20 cellular contexts compared by ENCODE assay signal in genomic region chr7:165661-166369, GRCh38. TPM values are rescaled to one million over a fixed set of nuclear protein-coding genes. Genes with fewer than 3 reads are reported as not detected.
DNase-seq lines count a peak whose midpoint lies in the region; ATAC-seq and TF ChIP-seq lines count a peak whose summit lies in the region.
"Had no signal": no experiment of that assay in that cellular context is flagged by ENCODE, and none has a peak within 500 bp of the region (broad histone marks: within the 10 kb centered on the region; RNA-seq: fewer than 3 reads in every experiment).

No MANE protein-coding gene starts in this region.

- no peak for TF ChIP-seq POLR2A in NB4 (IDR thresholded peaks at IDR 0.05; ENCODE audit: extremely low read depth, insufficient read length)

- no peaks in the 10 kb centered on the region for H3K36me3 Mint-ChIP-seq in activated CD4-positive, alpha-beta T cell treated with anti-CD3 and anti-CD28 coated beads for 36 hours (ENCODE audit: low read depth)
- H3K36me3 Mint-ChIP-seq: CD8-positive, alpha-beta memory T cell; stimulated activated effector memory CD8-positive, alpha-beta T cell treated with anti-CD3 and anti-CD28 coated beads, Interleukin-12 subunit alpha, Interleukin-12 subunit beta, amount 100 ng/mL, for 72 hours had no signal

- H3K27ac Mint-ChIP-seq in activated CD4-positive, alpha-beta T cell treated with anti-CD3 and anti-CD28 coated beads for 36 hours = no peak overlapping the region
- H3K27ac Mint-ChIP-seq: activated T-helper 2 cell treated with anti-CD3 and anti-CD28 coated beads, Interferon-gamma antibody, Interleukin-2, Interleukin-4, amounts not matched to agents 10 μg/mL and 5 μg/mL and 100 μg/mL, durations not matched to agents 14 hours and 24 hours and 36 hours; CD8-positive, alpha-beta memory T cell; GM23338; stimulated activated effector memory CD8-positive, alpha-beta T cell treated with anti-CD3 and anti-CD28 coated beads, Interleukin-12 subunit alpha, Interleukin-12 subunit beta, amount 100 ng/mL, for 72 hours had no signal

- H3K27me3 Mint-ChIP-seq in activated CD4-positive, alpha-beta T cell treated with anti-CD3 and anti-CD28 coated beads for 36 hours = peaks cover 18% of the 10 kb centered on the region

- H3K4me1 ChIP-seq in BLaER1 treated with 17β-estradiol and CSF1 and Interleukin-3, amounts not matched to agents 10 nM and 100 nM = peaks cover 65 to 78% (median 75%) of the 10 kb centered on the region in 10 experiments
- H3K4me1 ChIP-seq in neutrophil (ENCODE audit: control insufficient read depth in 1 of 2, insufficient read depth in 1 of 2, low read depth in 1 of 2, low read length in 1 of 2) = peaks cover 14 to 16% of the 10 kb centered on the region in 2 experiments
- H3K4me1 ChIP-seq: breast epithelium, tibial artery had no signal

- peak; percentile 52 for DNase-seq in NB4 (ENCODE audit: low read depth)
- peak; percentile 13 for DNase-seq in fibroblast of villous mesenchyme (ENCODE audit: low read depth)
- no peak for DNase-seq in caudate nucleus (lab: John Stamatoyannopoulos, UW)
- DNase-seq in activated CD4-positive, alpha-beta T cell treated with anti-CD3 and anti-CD28 coated beads for 36 hours = no peak
- DNase-seq in NCI-H2107 (lab: John Stamatoyannopoulos, UW) = no peak
- DNase-seq: activated CD4-positive, alpha-beta T cell treated with anti-CD3 and anti-CD28 coated beads for 1 hour; CD8-positive, alpha-beta memory T cell; esophagus squamous epithelium; NCI-H1048; NCI-H2081; NCI-H524; SHP77 treated with DMSO at 0.1 percent for 48 hours; tibial artery had no signal

- peak overlapping the region in 4 of 11 experiments; percentile 8 to 51 (median 30); a peak in 4 of 22 replicates for H3K9ac ChIP-seq in BLaER1 treated with 17β-estradiol and CSF1 and Interleukin-3, amounts not matched to agents 10 nM and 100 nM

- H3K9me3 ChIP-seq in BLaER1 treated with 17β-estradiol and CSF1 and Interleukin-3, amounts not matched to agents 10 nM and 100 nM (replicated peaks in 1 of 11) = no peaks in the 10 kb centered on the region; a peak in 1 of 22 replicates
- no peaks in the 10 kb centered on the region for H3K9me3 ChIP-seq in neutrophil
- H3K9me3 ChIP-seq: breast epithelium, esophagus squamous epithelium, tibial artery had no signal

- peak overlapping the region; percentile 78 to 94 (median 89) for H3K4me2 ChIP-seq in BLaER1 treated with 17β-estradiol and CSF1 and Interleukin-3, amounts not matched to agents 10 nM and 100 nM
- H3K4me2 ChIP-seq: GM23338 had no signal

- no peak for TF ChIP-seq CTCF in NB4 (IDR thresholded peaks at IDR 0.05; ENCODE audit: low read depth, low read length)
- TF ChIP-seq CTCF in fibroblast of villous mesenchyme (IDR thresholded peaks at IDR 0.05; ENCODE audit: insufficient read depth, low read depth, low read length) = no peak
- no peak for TF ChIP-seq CTCF in neutrophil (IDR thresholded peaks at IDR 0.05)

- H4K20me1 ChIP-seq in BLaER1 treated with 17β-estradiol and CSF1 and Interleukin-3, amounts not matched to agents 10 nM and 100 nM = no peaks in the 10 kb centered on the region

- POLR2A ChIA-PET in activated CD4-positive, alpha-beta T cell treated with anti-CD3 and anti-CD28 coated beads for 36 hours (lab: Charles Lee) = no interaction called here

- H3K4me3 ChIP-seq in BLaER1 treated with 17β-estradiol and CSF1 and Interleukin-3, amounts not matched to agents 10 nM and 100 nM = no peak overlapping the region
- no peak overlapping the region for H3K4me3 ChIP-seq in NB4 (ENCODE audit: low read depth, low read length)
- H3K4me3 ChIP-seq in fibroblast of villous mesenchyme (ENCODE audit: low read depth, low read length) = no peak overlapping the region
- H3K4me3 ChIP-seq in neutrophil (ENCODE audit: low read depth in 1 of 2, low read length in 1 of 2) = no peak overlapping the region
- H3K4me3 ChIP-seq: breast epithelium, esophagus squamous epithelium, GM23338, tibial artery had no signal

- peak overlapping the region in 8 of 11 experiments; percentile 48 to 71 (median 59); a peak in 13 of 22 replicates for H3K27ac ChIP-seq in BLaER1 treated with 17β-estradiol and CSF1 and Interleukin-3, amounts not matched to agents 10 nM and 100 nM
- H3K27ac ChIP-seq in neutrophil = peak overlapping the region; percentile 57
- H3K27ac ChIP-seq in caudate nucleus (ENCODE audit: low read depth, low read length) = no peak overlapping the region
- H3K27ac ChIP-seq: tibial artery had no signal

- intact Hi-C loops in activated CD4-positive, alpha-beta T cell treated with anti-CD3 and anti-CD28 coated beads for 36 hours (cut with DNase I, micrococcal nuclease) = no loop called here

- H3K4me1 Mint-ChIP-seq in activated CD4-positive, alpha-beta T cell treated with anti-CD3 and anti-CD28 coated beads for 36 hours = no peaks in the 10 kb centered on the region
- H3K4me1 Mint-ChIP-seq: CD8-positive, alpha-beta memory T cell; stimulated activated effector memory CD8-positive, alpha-beta T cell treated with anti-CD3 and anti-CD28 coated beads, Interleukin-12 subunit alpha, Interleukin-12 subunit beta, amount 100 ng/mL, for 72 hours had no signal

- H3K27me3 ChIP-seq in BLaER1 treated with 17β-estradiol and CSF1 and Interleukin-3, amounts not matched to agents 10 nM and 100 nM = peaks cover 13 to 28% (median 20%) of the 10 kb centered on the region in 11 experiments; a peak in 21 of 22 replicates
- H3K27me3 ChIP-seq in neutrophil = peaks cover 16% of the 10 kb centered on the region

- CTCF ChIA-PET in activated CD4-positive, alpha-beta T cell treated with anti-CD3 and anti-CD28 coated beads for 36 hours (lab: Charles Lee) = no interaction called here

- no peak for ATAC-seq in activated CD4-positive, alpha-beta T cell treated with anti-CD3 and anti-CD28 coated beads for 36 hours
- ATAC-seq in GM21825 (IDR thresholded peaks at IDR 0.05; ENCODE audit: unreplicated experiment) = no peak
- ATAC-seq: GM23338; stimulated activated effector memory CD8-positive, alpha-beta T cell treated with anti-CD3 and anti-CD28 coated beads, Interleukin-12 subunit alpha, Interleukin-12 subunit beta, amount 100 ng/mL, for 72 hours had no signal

- H3K36me3 ChIP-seq in BLaER1 treated with 17β-estradiol and CSF1 and Interleukin-3, amounts not matched to agents 10 nM and 100 nM = no peaks in the 10 kb centered on the region
- H3K36me3 ChIP-seq in neutrophil = no peaks in the 10 kb centered on the region
- H3K36me3 ChIP-seq: breast epithelium, esophagus squamous epithelium, tibial artery had no signal

- no peak overlapping the region for H3K4me3 Mint-ChIP-seq in activated CD4-positive, alpha-beta T cell treated with anti-CD3 and anti-CD28 coated beads for 36 hours
- H3K4me3 Mint-ChIP-seq: CD8-positive, alpha-beta memory T cell; GM23338; stimulated activated effector memory CD8-positive, alpha-beta T cell treated with anti-CD3 and anti-CD28 coated beads, Interleukin-12 subunit alpha, Interleukin-12 subunit beta, amount 100 ng/mL, for 72 hours had no signal

- no peaks in the 10 kb centered on the region for H3K9me3 Mint-ChIP-seq in activated CD4-positive, alpha-beta T cell treated with anti-CD3 and anti-CD28 coated beads for 36 hours (ENCODE audit: low read depth)
- H3K9me3 Mint-ChIP-seq: activated T-helper 2 cell treated with anti-CD3 and anti-CD28 coated beads, Interferon-gamma antibody, Interleukin-2, Interleukin-4, amounts not matched to agents 10 μg/mL and 5 μg/mL and 100 μg/mL, durations not matched to agents 14 hours and 24 hours and 36 hours; CD8-positive, alpha-beta memory T cell; GM23338; stimulated activated effector memory CD8-positive, alpha-beta T cell treated with anti-CD3 and anti-CD28 coated beads, Interleukin-12 subunit alpha, Interleukin-12 subunit beta, amount 100 ng/mL, for 72 hours had no signal

RNA-seq across cellular contexts. Expression of gene FAM20C, which starts 26.6 kb away (rescaled TPM):
- 16.8 and 33.2 TPM in 2 replicates for total RNA-seq in fibroblast of villous mesenchyme
- total RNA-seq in activated CD4-positive, alpha-beta T cell treated with anti-CD3 and anti-CD28 coated beads for 36 hours = under 1 TPM; 0.21 to 0.59 TPM

Comparison
In these comparisons a context has a peak if more than half of its experiments do, and no peak if none do; other contexts are left out.
1. DNase-seq: peak in NB4 (single experiment) and fibroblast of villous mesenchyme (single experiment); none in caudate nucleus (0 of 61), activated CD4-positive, alpha-beta T cell treated with anti-CD3 and anti-CD28 coated beads for 36 hours (single experiment) and NCI-H2107 (single experiment).
2. RNA of gene FAM20C, which starts 26.6 kb away (total RNA-seq): 16.8 to 33.2 TPM in fibroblast of villous mesenchyme; 0.21 to 0.59 TPM in activated CD4-positive, alpha-beta T cell treated with anti-CD3 and anti-CD28 coated beads for 36 hours; every median in the first group is over 10 times any median in the second.